In genomic region chr17:33438136-33438535, GRCh38 we compare ENCODE assay signal across 16 cellular contexts.
"Had no signal": no experiment of that assay in that cellular context is flagged by ENCODE, and none has a peak within 500 bp of the region (broad histone marks: within the 10 kb centered on the region; RNA-seq: fewer than 3 reads in every experiment).

No MANE protein-coding gene starts in this region.

- H3K9me3 ChIP-seq: esophagus squamous epithelium, testis, upper lobe of left lung had no signal

- H3K4me1 ChIP-seq: ascending aorta, breast epithelium, esophagus squamous epithelium, heart left ventricle, lower lobe of right lung, spleen, testis, upper lobe of left lung had no signal

- DNase-seq: activated CD4-positive, alpha-beta T cell treated with anti-CD3 and anti-CD28 coated beads, Interleukin-2, amount 50 U/mL, for 48 hours; activated naive CD4-positive, alpha-beta T cell treated with anti-CD3 and anti-CD28 coated beads for 36 hours; activated naive CD8-positive, alpha-beta T cell treated with anti-CD3 and anti-CD28 coated beads, Interleukin-2, amount 50 U/mL, for 24 hours; esophagus squamous epithelium; heart left ventricle; left colon; lower lobe of right lung; spleen; stimulated activated naive CD8-positive, alpha-beta T cell treated with anti-CD3 and anti-CD28 coated beads, Interleukin-15, amount 100 ng/mL, for 72 hours; T1000; testis; upper lobe of left lung had no signal

- H3K27me3 ChIP-seq: ascending aorta, breast epithelium, esophagus squamous epithelium, heart left ventricle, testis, upper lobe of left lung had no signal

- H3K27ac ChIP-seq: ascending aorta, breast epithelium, esophagus squamous epithelium, heart left ventricle, lower lobe of right lung, spleen, testis, upper lobe of left lung, VCaP had no signal

- H3K4me3 ChIP-seq: ascending aorta, breast epithelium, esophagus squamous epithelium, heart left ventricle, lower lobe of right lung, spleen, testis, upper lobe of left lung had no signal

- ATAC-seq: activated naive CD8-positive, alpha-beta T cell treated with anti-CD3 and anti-CD28 coated beads, Interleukin-2, amount 50 U/mL, for 24 hours; heart left ventricle; left colon; lower lobe of right lung; sciatic nerve; stimulated activated naive CD8-positive, alpha-beta T cell treated with anti-CD3 and anti-CD28 coated beads, Interleukin-15, amount 100 ng/mL, for 72 hours had no signal

- H3K36me3 ChIP-seq: ascending aorta, breast epithelium, esophagus squamous epithelium, heart left ventricle, lower lobe of right lung, spleen, upper lobe of left lung had no signal
